Comparison of ENCODE assay signal across 11 cellular contexts in genomic region chr10:22536620-22537019, GRCh38.
A peak's percentile ranks its signal among the peaks of the same experiment; 100 is the strongest.
DNase-seq lines count a peak whose midpoint lies in the region; TF ChIP-seq lines count a peak whose summit lies in the region.
"Had no signal": no experiment of that assay in that cellular context is flagged by ENCODE, and none has a peak within 500 bp of the region (broad histone marks: within the 10 kb centered on the region; RNA-seq: fewer than 3 reads in every experiment).

No MANE protein-coding gene starts in this region.

- H3K9me3 Mint-ChIP-seq in Calu3 (ENCODE audit: low read depth, unreplicated experiment): no peaks in the 10 kb centered on the region
- H3K9me3 Mint-ChIP-seq in endothelial cell (ENCODE audit: unreplicated experiment): no peaks in the 10 kb centered on the region
- H3K9me3 Mint-ChIP-seq: CD8-positive, alpha-beta T cell; IgD-negative memory B cell had no signal

- TF ChIP-seq CTCF in Calu3 (IDR thresholded peaks at IDR 0.05; ENCODE audit: unreplicated experiment) (no peak), endothelial cell (IDR thresholded peaks at IDR 0.05; ENCODE audit: unreplicated experiment) (no peak)

- H3K4me1 Mint-ChIP-seq in Calu3 (ENCODE audit: low read depth, unreplicated experiment) (no peaks in the 10 kb centered on the region), endothelial cell (ENCODE audit: unreplicated experiment) (no peaks in the 10 kb centered on the region)
- H3K4me1 Mint-ChIP-seq: CD14-positive monocyte had no signal

- H3K36me3 Mint-ChIP-seq in Calu3 (ENCODE audit: insufficient read depth, unreplicated experiment) (no peaks in the 10 kb centered on the region), endothelial cell (ENCODE audit: low read depth, unreplicated experiment) (peaks cover 65% of the 10 kb centered on the region)

- intact Hi-C loops in Calu3 (cut with micrococcal nuclease; ENCODE audit: unreplicated experiment): no loop called here

- DNase-seq in Calu3: no peak
- no peak for DNase-seq in endothelial cell (ENCODE audit: low spot score)
- DNase-seq in midbrain (lab: John Stamatoyannopoulos, UW): peak; percentile 44
- DNase-seq in superior temporal gyrus (ENCODE audit: extremely low spot score): peak; percentile 66
- DNase-seq in RPMI8226: no peak
- DNase-seq in NCI-H748 treated with DMSO at 0.1 percent for 48 hours (lab: John Stamatoyannopoulos, UW): no peak
- DNase-seq in DMS79 treated with DMSO at 0.1 percent for 48 hours (lab: John Stamatoyannopoulos, UW): no peak
- DNase-seq: CD8-positive, alpha-beta T cell; COR-L47 had no signal

- BruUV-seq in Calu3 (replicated peaks; lab: Mats Ljungman, UMichigan): TSS peak; percentile 48

- H3K4me3 Mint-ChIP-seq in Calu3 (ENCODE audit: low read depth, unreplicated experiment) (no peak overlapping the region), endothelial cell (ENCODE audit: unreplicated experiment) (peak overlapping the region; percentile 8)
- H3K4me3 Mint-ChIP-seq: CD14-positive monocyte; CD8-positive, alpha-beta T cell; IgD-negative memory B cell had no signal

- CTCF ChIA-PET in Calu3 (lab: Charles Lee): no interaction called here

- H3K27ac Mint-ChIP-seq in Calu3 (ENCODE audit: unreplicated experiment) (no peak overlapping the region), endothelial cell (ENCODE audit: unreplicated experiment) (no peak overlapping the region)
- H3K27ac Mint-ChIP-seq: CD14-positive monocyte had no signal

- H3K27me3 Mint-ChIP-seq in Calu3 (ENCODE audit: unreplicated experiment): no peaks in the 10 kb centered on the region
- peaks cover 11% of the 10 kb centered on the region for H3K27me3 Mint-ChIP-seq in endothelial cell (ENCODE audit: unreplicated experiment)
- H3K27me3 Mint-ChIP-seq: IgD-negative memory B cell had no signal

Comparison
In these comparisons a context has a peak if more than half of its experiments do, and no peak if none do; other contexts are left out.
1. DNase-seq: peak in midbrain (single experiment) and superior temporal gyrus (single experiment); none in Calu3 (single experiment), endothelial cell (single experiment), RPMI8226 (single experiment), NCI-H748 treated with DMSO at 0.1 percent for 48 hours (single experiment) and DMS79 treated with DMSO at 0.1 percent for 48 hours (single experiment).